1 cellular context compared by ENCODE assay signal in genomic region chr5:149585910-149586309, GRCh38.
A peak's percentile ranks its signal among the peaks of the same experiment; 100 is the strongest.
TF ChIP-seq lines count a peak whose summit lies in the region.

No MANE protein-coding gene starts in this region.

TF ChIP-seq in HCT116, 20 proteins besides CTCF, POLR2A, EP300 and RAD21:
- TF ChIP-seq FOSL1 (IDR thresholded peaks at IDR 0.05; ENCODE audit: low read depth) (no peak), SP1 (IDR thresholded peaks at IDR 0.05; ENCODE audit: low read depth) (peak; percentile 10; the same call in 1 of the 2 replicates), TCF7L2 (IDR thresholded peaks at IDR 0.05; ENCODE audit: borderline replicate concordance, extremely low read depth, insufficient read depth, insufficient read length) (no peak), ZFX (IDR thresholded peaks at IDR 0.05) (no peak), MAX (IDR thresholded peaks at IDR 0.05) (0 out of 2 replicates have a peak, but pooled peaks have one; percentile 4), CEBPB (IDR thresholded peaks at IDR 0.05; ENCODE audit: low read depth) (no peak), SRF (IDR thresholded peaks at IDR 0.05; ENCODE audit: low read depth) (no peak), EGR1 (IDR thresholded peaks at IDR 0.05; ENCODE audit: low read depth) (no peak), ZBTB33 (IDR thresholded peaks at IDR 0.05; ENCODE audit: extremely low read depth, insufficient replicate concordance, low read length) (no peak)
